2 cellular contexts compared by ENCODE assay signal in the genomic region with DNA sequence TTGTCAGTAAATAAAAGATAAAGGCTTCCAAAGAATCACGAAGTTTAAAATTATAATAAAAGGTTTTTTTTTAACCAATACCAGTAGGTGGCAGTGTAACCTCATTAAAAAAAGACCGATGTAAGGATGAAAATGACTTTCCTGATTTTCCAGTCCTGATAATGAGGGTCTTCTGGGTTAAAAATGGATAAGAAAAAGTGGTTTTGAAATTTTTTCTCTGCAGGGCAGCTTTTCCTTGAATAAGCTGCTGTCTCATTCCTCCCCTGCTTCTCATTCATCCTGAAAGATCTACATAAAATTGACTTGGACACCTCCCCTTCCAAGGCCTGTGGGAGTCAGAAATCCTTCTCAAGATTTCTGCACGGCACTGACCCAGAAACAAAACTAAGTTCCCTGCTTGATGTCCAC.
TF ChIP-seq lines count a peak whose summit lies in the region.

No MANE protein-coding gene starts in this region.

TF ChIP-seq in GM23338, 12 proteins besides CTCF, POLR2A, EP300 and RAD21 (continued from another document):
- TF ChIP-seq NANOG (IDR thresholded peaks at IDR 0.05; ENCODE audit: borderline replicate concordance): no peak
- no peak for TF ChIP-seq STAT1 (IDR thresholded peaks at IDR 0.05; ENCODE audit: unreplicated experiment)
- TF ChIP-seq ZNF114 (CRISPR knock-in tag; IDR thresholded peaks at IDR 0.05): no peak
- no peak for TF ChIP-seq ETS1 (IDR thresholded peaks at IDR 0.05)
- TF ChIP-seq EZH2phosphoT487 (IDR thresholded peaks at IDR 0.05; ENCODE audit: unreplicated experiment): no peak
- no peak for TF ChIP-seq CREB1 (CRISPR knock-in tag; IDR thresholded peaks at IDR 0.05; ENCODE audit: low read depth)
- no peak for TF ChIP-seq JUNB (IDR thresholded peaks at IDR 0.05; ENCODE audit: unreplicated experiment)
- no peak for TF ChIP-seq ZNF462 (CRISPR knock-in tag; IDR thresholded peaks at IDR 0.05)
- TF ChIP-seq REST (IDR thresholded peaks at IDR 0.05; ENCODE audit: unreplicated experiment): no peak

TF ChIP-seq in endothelial cell of umbilical vein, 7 proteins besides CTCF, POLR2A, EP300 and RAD21 (continued from another document):
- TF ChIP-seq MYC (IDR thresholded peaks at IDR 0.05; ENCODE audit: low read depth, low read length) (no peak), JUN (IDR thresholded peaks at IDR 0.05; ENCODE audit: borderline replicate concordance, insufficient read depth, insufficient read length, low read depth) (no peak), EZH2 (IDR thresholded peaks at IDR 0.05; ENCODE audit: borderline replicate concordance, low read depth, low read length, severe bottlenecking) (no peak), POLR2AphosphoS5 (IDR thresholded peaks at IDR 0.05; ENCODE audit: insufficient read depth, low read depth, low read length) (no peak), GATA2 (IDR thresholded peaks at IDR 0.05; ENCODE audit: insufficient read depth, insufficient read length, low read depth, low read length) (no peak), FOS (IDR thresholded peaks at IDR 0.05; ENCODE audit: borderline replicate concordance, insufficient read depth, low read length) (no peak)
